ENCODE assay signal across 9 cellular contexts in the genomic region with DNA sequence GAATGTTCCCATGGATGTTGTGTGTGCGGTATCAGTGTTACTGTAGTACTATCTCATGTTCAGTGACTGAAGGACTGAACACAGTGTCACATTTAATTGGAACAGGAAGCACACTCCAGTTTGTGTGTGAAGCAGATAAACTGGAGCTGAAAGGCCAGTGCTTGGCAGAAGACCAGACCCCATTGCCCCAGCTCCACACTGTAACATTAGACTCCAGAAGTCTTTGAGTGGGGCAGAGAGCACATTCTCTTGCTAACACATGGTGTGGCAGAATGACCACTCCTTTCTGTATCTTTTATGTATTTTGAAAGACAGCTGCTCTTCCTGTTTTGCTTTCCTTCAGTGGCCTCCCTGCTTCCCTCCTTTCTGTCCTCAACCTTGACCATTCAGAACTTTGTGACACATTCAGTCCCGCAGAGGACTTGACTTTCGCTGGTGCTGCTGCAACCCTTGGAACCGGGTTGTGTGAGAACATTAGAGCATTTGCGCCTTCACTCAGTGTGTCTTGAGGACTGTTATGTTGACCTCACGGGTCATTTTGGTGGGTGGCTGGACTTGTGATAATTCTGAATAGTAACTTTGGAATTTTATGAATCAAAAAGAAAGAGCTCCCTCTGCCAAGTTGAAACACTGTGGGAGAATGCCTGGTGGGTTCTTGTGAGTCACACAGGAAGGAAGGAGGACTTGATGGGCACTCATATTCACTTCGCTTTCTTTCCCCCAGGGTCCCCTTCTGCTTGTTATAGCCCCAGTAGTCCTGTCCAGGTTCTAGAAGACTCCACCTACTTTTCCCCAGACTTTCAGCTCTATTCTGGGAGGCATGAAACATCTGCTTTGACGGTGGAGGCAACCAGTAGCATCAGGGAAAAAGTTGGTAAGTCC. TPM values are rescaled to one million over a fixed set of nuclear protein-coding genes. Genes with fewer than 3 reads are reported as not detected.
A peak's percentile ranks its signal among the peaks of the same experiment; 100 is the strongest.
DNase-seq lines count a peak whose midpoint lies in the region; ATAC-seq lines count a peak whose summit lies in the region.
"Had no signal": no experiment of that assay in that cellular context is flagged by ENCODE, and none has a peak within 500 bp of the region (broad histone marks: within the 10 kb centered on the region; RNA-seq: fewer than 3 reads in every experiment).

No MANE protein-coding gene starts in this region.

- peak overlapping the region; percentile 84 for H3K27ac ChIP-seq in skeletal muscle tissue (ENCODE audit: low read depth, low read length)
- H3K27ac ChIP-seq: SK-N-MC had no signal

- no peak overlapping the region for H3K4me3 Mint-ChIP-seq in activated CD4-positive, alpha-beta T cell treated with anti-CD3 and anti-CD28 coated beads for 36 hours

- peak overlapping the region; percentile 6 to 46 (median 23) for H3K4me3 ChIP-seq in skeletal muscle tissue (ENCODE audit: low read length in 3 of 3)
- H3K4me3 ChIP-seq: SK-N-MC had no signal

- intact Hi-C loops in Right ventricle myocardium inferior (cut with DNase I): no loop called here
- intact Hi-C loops in activated CD4-positive, alpha-beta T cell treated with anti-CD3 and anti-CD28 coated beads for 36 hours (cut with DNase I, micrococcal nuclease): no loop called here

- H3K9me3 ChIP-seq in skeletal muscle tissue (ENCODE audit: control insufficient read depth in 3 of 3, low read length in 3 of 3): no peaks in the 10 kb centered on the region

- no peaks in the 10 kb centered on the region for H3K9me3 Mint-ChIP-seq in activated CD4-positive, alpha-beta T cell treated with anti-CD3 and anti-CD28 coated beads for 36 hours (ENCODE audit: low read depth)

- peaks cover 3% of the 10 kb centered on the region for H3K27me3 Mint-ChIP-seq in activated CD4-positive, alpha-beta T cell treated with anti-CD3 and anti-CD28 coated beads for 36 hours

- peak; percentile 99 for DNase-seq in HCEC 1CT
- peak; percentile 14 for DNase-seq in T1000 (lab: John Stamatoyannopoulos, UW)
- peak; percentile 81 for DNase-seq in Right ventricle myocardium inferior (ENCODE audit: missing footprints)
- DNase-seq in activated CD4-positive, alpha-beta T cell treated with anti-CD3 and anti-CD28 coated beads for 36 hours: no peak
- no peak for DNase-seq in stimulated activated CD4-positive, alpha-beta T cell treated with anti-CD3 and anti-CD28 coated beads, Interleukin-2, amount 100 ng/mL, for 48 hours
- DNase-seq in stimulated activated CD4-positive, alpha-beta T cell treated with anti-CD3 and anti-CD28 coated beads, Interleukin-4, amount 100 ng/mL, for 24 hours: no peak

- no peaks in the 10 kb centered on the region for H3K27me3 ChIP-seq in skeletal muscle tissue (ENCODE audit: control insufficient read depth in 3 of 3, insufficient read depth in 3 of 3, low read length in 3 of 3)

- peak overlapping the region in 1 of 3 donors; percentile 20 for H3K9ac ChIP-seq in skeletal muscle tissue (ENCODE audit: low read depth in 1 of 3, low read length in 3 of 3)

- H3K4me1 ChIP-seq in skeletal muscle tissue (ENCODE audit: control insufficient read depth in 3 of 3, insufficient read depth in 3 of 3, low read length in 3 of 3): peaks cover 63 to 76% (median 74%) of the 10 kb centered on the region in 3 donors

- CTCF ChIA-PET in activated CD4-positive, alpha-beta T cell treated with anti-CD3 and anti-CD28 coated beads for 36 hours (lab: Charles Lee): interaction anchor here (2.1 kb wide), 1 partner anchor 9 kb away, joined by 6 read pairs; no protein-coding TSS in a partner anchor

- no peaks in the 10 kb centered on the region for H3K36me3 Mint-ChIP-seq in activated CD4-positive, alpha-beta T cell treated with anti-CD3 and anti-CD28 coated beads for 36 hours (ENCODE audit: low read depth)

- ATAC-seq in Right ventricle myocardium inferior (peak; percentile 93), GM18870 (IDR thresholded peaks at IDR 0.05; ENCODE audit: unreplicated experiment) (no peak)
- ATAC-seq in activated CD4-positive, alpha-beta T cell treated with anti-CD3 and anti-CD28 coated beads for 36 hours: no peak

- POLR2A ChIA-PET in activated CD4-positive, alpha-beta T cell treated with anti-CD3 and anti-CD28 coated beads for 36 hours (lab: Charles Lee): no interaction called here

- H3K36me3 ChIP-seq in skeletal muscle tissue (ENCODE audit: control insufficient read depth in 3 of 3, insufficient read depth in 3 of 3, low read length in 3 of 3): peaks cover 4 to 6% (median 4%) of the 10 kb centered on the region in 3 donors

- H3K27ac Mint-ChIP-seq in activated CD4-positive, alpha-beta T cell treated with anti-CD3 and anti-CD28 coated beads for 36 hours: no peak overlapping the region

- no peaks in the 10 kb centered on the region for H3K4me1 Mint-ChIP-seq in activated CD4-positive, alpha-beta T cell treated with anti-CD3 and anti-CD28 coated beads for 36 hours

RNA-seq across cellular contexts. Expression of gene AMOTL1, which starts 26.4 kb away (rescaled TPM):
- total RNA-seq in Right ventricle myocardium inferior (53.5 TPM), skeletal muscle tissue (79.3 TPM)
- 1 to 10 TPM; 1.8 to 2.3 TPM for total RNA-seq in activated CD4-positive, alpha-beta T cell treated with anti-CD3 and anti-CD28 coated beads for 36 hours

Comparison
In these comparisons a context has a peak if more than half of its experiments do, and no peak if none do; other contexts are left out.
1. DNase-seq: peak in HCEC 1CT (single experiment), T1000 (single experiment) and Right ventricle myocardium inferior (single experiment); none in activated CD4-positive, alpha-beta T cell treated with anti-CD3 and anti-CD28 coated beads for 36 hours (single experiment), stimulated activated CD4-positive, alpha-beta T cell treated with anti-CD3 and anti-CD28 coated beads, Interleukin-2, amount 100 ng/mL, for 48 hours (0 of 2) and stimulated activated CD4-positive, alpha-beta T cell treated with anti-CD3 and anti-CD28 coated beads, Interleukin-4, amount 100 ng/mL, for 24 hours (single experiment).
2. RNA of gene AMOTL1, which starts 26.4 kb away (total RNA-seq): 79.3 TPM in skeletal muscle tissue (single experiment) and 53.5 TPM in Right ventricle myocardium inferior (single experiment); 1.8 to 2.3 TPM in activated CD4-positive, alpha-beta T cell treated with anti-CD3 and anti-CD28 coated beads for 36 hours; every median in the first group is over 10 times any median in the second.